13 cellular contexts compared by ENCODE assay signal in the genomic region with DNA sequence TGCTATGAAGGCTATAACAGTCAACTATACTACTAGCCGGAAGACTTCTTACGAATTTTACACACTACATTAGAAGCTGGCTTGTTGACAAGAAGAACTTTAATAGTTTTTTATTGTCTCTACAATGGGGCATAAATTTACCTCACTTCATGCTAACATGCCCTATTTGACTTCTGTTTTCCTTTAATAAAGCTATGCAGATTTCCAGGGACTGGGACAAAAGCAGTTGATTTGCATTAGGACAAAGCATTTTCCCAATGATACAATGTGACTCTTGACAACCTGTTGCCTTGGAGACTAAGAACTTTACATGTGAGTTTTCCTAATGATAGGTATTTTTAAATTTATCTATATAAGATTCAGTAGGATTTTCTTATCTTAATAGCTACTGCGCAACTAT.
"Had no signal": no experiment of that assay in that cellular context is flagged by ENCODE, and none has a peak within 500 bp of the region (broad histone marks: within the 10 kb centered on the region; RNA-seq: fewer than 3 reads in every experiment).

No MANE protein-coding gene starts in this region.

- H3K4me1 ChIP-seq: testis had no signal

- H3K4me3 ChIP-seq: dorsolateral prefrontal cortex, esophagus muscularis mucosa, testis had no signal

- H3K27me3 ChIP-seq: dorsolateral prefrontal cortex, esophagus muscularis mucosa, testis had no signal

- DNase-seq: activated CD4-positive, alpha-beta T cell treated with anti-CD3 and anti-CD28 coated beads, Interleukin-2, amount 50 U/mL, for 1 hour; activated CD8-positive, alpha-beta memory T cell treated with anti-CD3 and anti-CD28 coated beads, Interleukin-2, amount 10 ng/mL, durations not matched to agents 7 days and 5 days; activated effector memory CD4-positive, alpha-beta T cell treated with Interleukin-2 at 50 U/mL for 16 hours; activated T-cell treated with anti-CD3 and anti-CD28 coated beads, Interleukin-2, amount 50 U/mL, for 24 hours; amygdala; dorsolateral prefrontal cortex; retina; stimulated activated CD4-positive, alpha-beta T cell treated with anti-CD3 and anti-CD28 coated beads, Interleukin-15, amount 100 ng/mL, for 24 hours; stimulated activated CD4-positive, alpha-beta T cell treated with anti-CD3 and anti-CD28 coated beads, Interleukin-4, amount 100 ng/mL, for 24 hours; stimulated activated naive CD8-positive, alpha-beta T cell treated with anti-CD3 and anti-CD28 coated beads, Interleukin-15, amount 100 ng/mL, for 72 hours; T-helper 17 cell; testis had no signal

- H3K9me3 ChIP-seq: esophagus muscularis mucosa, testis had no signal

- ATAC-seq: activated CD8-positive, alpha-beta memory T cell treated with anti-CD3 and anti-CD28 coated beads, Interleukin-2, amount 10 ng/mL, durations not matched to agents 7 days and 5 days; stimulated activated naive CD8-positive, alpha-beta T cell treated with anti-CD3 and anti-CD28 coated beads, Interleukin-15, amount 100 ng/mL, for 72 hours; T-helper 17 cell had no signal

- H3K27ac ChIP-seq: dorsolateral prefrontal cortex, esophagus muscularis mucosa, testis had no signal

- H3K36me3 ChIP-seq: esophagus muscularis mucosa had no signal
